In genomic region chr2:101566632-101567228, GRCh38 we compare ENCODE assay signal across 17 cellular contexts.
"Had no signal": no experiment of that assay in that cellular context is flagged by ENCODE, and none has a peak within 500 bp of the region (broad histone marks: within the 10 kb centered on the region; RNA-seq: fewer than 3 reads in every experiment).

No MANE protein-coding gene starts in this region.

- H3K4me1 ChIP-seq: esophagus squamous epithelium, foreskin keratinocyte, heart left ventricle, left ventricle myocardium inferior, psoas muscle, suprapubic skin had no signal

- H3K4me3 Mint-ChIP-seq: activated CD4-positive, alpha-beta T cell treated with anti-CD3 and anti-CD28 coated beads, Interleukin-2, amount 10 ng/mL, durations not matched to agents 7 days and 5 days; activated naive CD4-positive, alpha-beta T cell treated with anti-CD3 and anti-CD28 coated beads, Interleukin-2, amount 10 ng/mL, durations not matched to agents 7 days and 5 days; activated T-helper 17 cell treated with anti-CD3 and anti-CD28 coated beads, Interleukin-2, amount 50 U/mL, for 72 hours; memory B cell; nephron had no signal

- H3K4me1 Mint-ChIP-seq: memory B cell had no signal

- H3K4me3 ChIP-seq: cardiac muscle cell, esophagus squamous epithelium, heart left ventricle, left ventricle myocardium inferior, psoas muscle, suprapubic skin had no signal

- H3K9me3 Mint-ChIP-seq: activated T-helper 17 cell treated with anti-CD3 and anti-CD28 coated beads, Interleukin-2, amount 50 U/mL, for 72 hours; nephron had no signal

- H3K36me3 ChIP-seq: cardiac muscle cell, esophagus squamous epithelium, heart left ventricle, left ventricle myocardium inferior, suprapubic skin had no signal

- ATAC-seq: activated T-helper 17 cell treated with anti-CD3 and anti-CD28 coated beads, Interleukin-2, amount 50 U/mL, for 72 hours; foreskin keratinocyte; psoas muscle had no signal

- H3K27me3 ChIP-seq: cardiac muscle cell had no signal

- H3K27ac Mint-ChIP-seq: activated CD4-positive, alpha-beta T cell treated with anti-CD3 and anti-CD28 coated beads, Interleukin-2, amount 10 ng/mL, durations not matched to agents 7 days and 5 days; activated naive CD4-positive, alpha-beta T cell treated with anti-CD3 and anti-CD28 coated beads, Interleukin-2, amount 10 ng/mL, durations not matched to agents 7 days and 5 days; activated T-helper 17 cell treated with anti-CD3 and anti-CD28 coated beads, Interleukin-2, amount 50 U/mL, for 72 hours; memory B cell; nephron had no signal

- H3K27me3 Mint-ChIP-seq: activated T-helper 17 cell treated with anti-CD3 and anti-CD28 coated beads, Interleukin-2, amount 50 U/mL, for 72 hours had no signal

- H3K9me3 ChIP-seq: esophagus squamous epithelium, heart left ventricle, left ventricle myocardium inferior, psoas muscle, suprapubic skin had no signal

- DNase-seq: activated CD4-positive, alpha-beta T cell treated with anti-CD3 and anti-CD28 coated beads, Interleukin-2, amount 10 ng/mL, durations not matched to agents 7 days and 5 days; activated CD4-positive, CD25-positive, alpha-beta regulatory T cell; activated naive CD4-positive, alpha-beta T cell treated with anti-CD3 and anti-CD28 coated beads, Interleukin-2, amount 10 ng/mL, durations not matched to agents 7 days and 5 days; activated T-cell treated with anti-CD3 and anti-CD28 coated beads for 4 hours; esophagus squamous epithelium; foreskin keratinocyte; heart left ventricle; islet precursor cell; left ventricle myocardium inferior; psoas muscle; stimulated activated CD4-positive, alpha-beta T cell treated with anti-CD3 and anti-CD28 coated beads, Interleukin-12 subunit alpha, Interleukin-12 subunit beta, amount 100 ng/mL, for 4 hours; stimulated activated naive CD4-positive, alpha-beta T cell treated with Interleukin-2 at 50 U/mL for 16 hours had no signal

- H3K27ac ChIP-seq: cardiac muscle cell, esophagus squamous epithelium, foreskin keratinocyte, heart left ventricle, left ventricle myocardium inferior, psoas muscle, suprapubic skin had no signal
